In the genomic region with DNA sequence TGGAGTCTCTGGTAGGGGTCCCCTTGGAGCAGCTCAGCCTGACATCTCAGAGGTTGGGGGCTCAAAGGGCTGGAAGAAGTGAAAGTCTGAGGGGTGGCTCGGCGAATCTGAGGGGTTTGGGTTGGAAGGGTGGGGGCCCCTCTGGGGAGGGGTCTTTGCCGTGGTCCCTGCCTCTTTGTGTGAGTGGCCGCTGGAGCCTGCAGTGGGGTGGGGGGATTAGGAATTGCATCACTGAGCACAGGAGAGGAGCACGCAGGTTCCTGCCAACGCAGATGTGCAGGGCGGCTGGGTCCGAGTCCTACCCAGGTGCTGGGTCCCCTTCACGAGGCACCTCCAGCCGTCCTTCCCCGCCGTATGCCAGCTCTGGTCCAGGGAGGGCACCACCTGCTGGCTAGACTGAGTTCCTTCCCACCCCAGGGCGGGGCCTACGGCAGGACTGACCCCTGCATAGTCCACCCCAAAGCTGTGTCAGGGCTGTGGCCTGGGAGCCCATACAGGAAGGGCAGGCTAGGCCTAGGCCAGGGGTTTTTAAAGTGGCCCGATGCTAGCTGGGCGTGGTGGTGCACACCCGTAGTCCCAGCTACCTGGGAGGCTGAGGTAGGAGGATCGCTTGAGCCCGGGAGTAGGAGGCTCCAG, we compare ENCODE assay signal across 8 cellular contexts. TPM values are rescaled to one million over a fixed set of nuclear protein-coding genes. Genes with fewer than 3 reads are reported as not detected.
DNase-seq lines count a peak whose midpoint lies in the region; ATAC-seq, FAIRE-seq and TF ChIP-seq lines count a peak whose summit lies in the region.

No MANE protein-coding gene starts in this region.

- no peaks in the 10 kb centered on the region for H3K9me2 ChIP-seq in OCI-LY7 (ENCODE audit: insufficient read depth, low read length)

- H3K9me3 ChIP-seq in OCI-LY7 (ENCODE audit: low read length) (no peaks in the 10 kb centered on the region), endothelial cell of umbilical vein (replicated peaks; ENCODE audit: control insufficient read depth, insufficient read depth, low read length) (no peaks in the 10 kb centered on the region)

- H3K4me2 ChIP-seq in OCI-LY7 (ENCODE audit: low read length) (peak overlapping the region; percentile 20; the same call in 1 of the 2 replicates), endothelial cell of umbilical vein (ENCODE audit: insufficient read depth, low read length) (no peak overlapping the region)

- H3K79me2 ChIP-seq in OCI-LY7 (ENCODE audit: insufficient read depth, low read depth, low read length) (peaks cover 35% of the 10 kb centered on the region; the same call in 1 of the 2 replicates), endothelial cell of umbilical vein (ENCODE audit: control insufficient read depth, insufficient read depth, low read length) (no peaks in the 10 kb centered on the region)

- peak; percentile 69 for TF ChIP-seq CTCF in OCI-LY7 (conservative IDR thresholded peaks at IDR 0.05; ENCODE audit: low read length)
- TF ChIP-seq CTCF in endothelial cell of umbilical vein (IDR thresholded peaks at IDR 0.05; ENCODE audit: extremely low read depth in 1 of 2, insufficient read depth in 1 of 2, low read depth in 1 of 2, low read length in 2 of 2), result peak; percentile 10 to 49

- no peaks in the 10 kb centered on the region; the same call in 1 of the 2 replicates for H4K20me1 ChIP-seq in OCI-LY7 (ENCODE audit: insufficient read depth, low read length)
- no peaks in the 10 kb centered on the region for H4K20me1 ChIP-seq in endothelial cell of umbilical vein (replicated peaks; ENCODE audit: control insufficient read depth, extremely low read depth, insufficient read depth, low read length)

- no peak overlapping the region for H2AFZ ChIP-seq in OCI-LY7 (ENCODE audit: low read length)
- H2AFZ ChIP-seq in endothelial cell of umbilical vein (ENCODE audit: low read depth, low read length), result no peak overlapping the region

- H3K27ac ChIP-seq in OCI-LY7 (ENCODE audit: low read depth, low read length, poor library complexity, severe bottlenecking) (peak overlapping the region; percentile 19), endothelial cell of umbilical vein (ENCODE audit: insufficient read depth, low read depth, low read length) (no peak overlapping the region), skin epidermis (peak overlapping the region in 15 of 21 experiments; percentile 7 to 98 (median 87))

- H3K36me3 ChIP-seq in OCI-LY7 (ENCODE audit: insufficient read depth, low read length) (peaks cover 18% of the 10 kb centered on the region), endothelial cell of umbilical vein (ENCODE audit: control insufficient read depth in 2 of 2, extremely low read depth in 1 of 2, insufficient read depth in 2 of 2, low read length in 2 of 2) (no peaks in the 10 kb centered on the region)

- no peak for ATAC-seq in GM19397 (IDR thresholded peaks at IDR 0.05; ENCODE audit: unreplicated experiment)

- H3K9ac ChIP-seq in endothelial cell of umbilical vein (replicated peaks; ENCODE audit: extremely low read depth, insufficient read depth, low read length), result no peak overlapping the region

- BruUV-seq in OCI-LY7 (replicated peaks; lab: Mats Ljungman, UMichigan), result no TSS peak
- no TSS peak for BruUV-seq in endothelial cell of umbilical vein (replicated peaks; lab: Mats Ljungman, UMichigan)

- H3K27me3 ChIP-seq in endothelial cell of umbilical vein (ENCODE audit: control insufficient read depth in 2 of 2, insufficient read depth in 2 of 2, low read length in 2 of 2), result no peaks in the 10 kb centered on the region

- intact Hi-C loops in OCI-LY7 (cut with micrococcal nuclease; ENCODE audit: unreplicated experiment), result no loop called here
- intact Hi-C loops in endothelial cell of umbilical vein (cut with micrococcal nuclease), result no loop called here

- dilution Hi-C loops in endothelial cell of umbilical vein (cut with MboI; ENCODE audit: extremely low pct_ligation_motif_present, low sequenced_read_pairs), result no loop called here

- FAIRE-seq in endothelial cell of umbilical vein (lab: Jason Lieb, UNC), result no peak

- no peaks in the 10 kb centered on the region for H3K9me1 ChIP-seq in endothelial cell of umbilical vein (replicated peaks; ENCODE audit: control insufficient read depth, extremely low read depth, insufficient read depth, low read length)

- DNase-seq in NOMO-1 treated with DMSO at 0.1 percent for 48 hours (lab: John Stamatoyannopoulos, UW; ENCODE audit: unreplicated experiment) (peak; percentile 25), NOMO-1 (lab: John Stamatoyannopoulos, UW; ENCODE audit: unreplicated experiment in 2 of 2) (no peak), OCI-LY7 (ENCODE audit: low spot score) (peak; percentile 51), endothelial cell of umbilical vein (ENCODE audit: low read depth, low spot score) (no peak), H4 (ENCODE audit: low spot score) (no peak), NCI-H187 treated with DMSO at 0.1 percent for 48 hours (lab: John Stamatoyannopoulos, UW) (no peak)

- peaks cover 60% of the 10 kb centered on the region for H3K4me1 ChIP-seq in OCI-LY7 (ENCODE audit: insufficient read depth, low read length, poor library complexity, severe bottlenecking)
- peaks cover under 1% of the 10 kb centered on the region for H3K4me1 ChIP-seq in endothelial cell of umbilical vein (ENCODE audit: control insufficient read depth, extremely low read depth, insufficient read depth, low read length)

- POLR2A ChIA-PET in OCI-LY7 (lab: Charles Lee), result interaction anchor here (1.6 kb wide), 1 partner anchor 9 kb away, joined by 3 read pairs; no protein-coding TSS in a partner anchor
- POLR2A ChIA-PET in endothelial cell of umbilical vein (lab: Charles Lee), result interaction anchor here (0.6 kb wide), 1 partner anchor 804 kb away, joined by 4 read pairs; no protein-coding TSS in a partner anchor

- TF ChIP-seq POLR2A in endothelial cell of umbilical vein (IDR thresholded peaks at IDR 0.05; ENCODE audit: low read depth, low read length), result no peak

- CTCF ChIA-PET in OCI-LY7 (lab: Charles Lee; ENCODE audit: unreplicated experiment), result interaction anchor here (0.7 to 1.3 kb wide), 3 partner anchors 11 to 97 kb away, joined by 3 to 5 read pairs (median 3); no protein-coding TSS in a partner anchor
- CTCF ChIA-PET in endothelial cell of umbilical vein (lab: Charles Lee), result interaction anchor here (0.6 to 6.6 kb wide), 10 partner anchors 12 to 248 kb away, joined by 3 to 93 read pairs (median 5); a partner anchor contains a TSS

- H3K4me3 ChIP-seq in OCI-LY7 (ENCODE audit: low read depth, low read length, poor library complexity, severe bottlenecking) (no peak overlapping the region), endothelial cell of umbilical vein (replicated peaks in 1 of 3; ENCODE audit: insufficient read depth in 1 of 3, low read depth in 1 of 3, low read length in 3 of 3) (no peak overlapping the region), skin epidermis (no peak overlapping the region)

TF ChIP-seq in endothelial cell of umbilical vein, 7 proteins besides CTCF, POLR2A, EP300 and RAD21:
- TF ChIP-seq JUN (IDR thresholded peaks at IDR 0.05; ENCODE audit: borderline replicate concordance, insufficient read depth, insufficient read length, low read depth), result no peak
- no peak for TF ChIP-seq MYC (IDR thresholded peaks at IDR 0.05; ENCODE audit: low read depth, low read length)
- TF ChIP-seq GATA2 (IDR thresholded peaks at IDR 0.05; ENCODE audit: insufficient read depth, insufficient read length, low read depth, low read length), result no peak
- no peak for TF ChIP-seq FOS (IDR thresholded peaks at IDR 0.05; ENCODE audit: borderline replicate concordance, insufficient read depth, low read length)
- TF ChIP-seq, protein P1, sequence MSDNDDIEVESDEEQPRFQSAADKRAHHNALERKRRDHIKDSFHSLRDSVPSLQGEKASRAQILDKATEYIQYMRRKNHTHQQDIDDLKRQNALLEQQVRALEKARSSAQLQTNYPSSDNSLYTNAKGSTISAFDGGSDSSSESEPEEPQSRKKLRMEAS (IDR thresholded peaks at IDR 0.05; ENCODE audit: insufficient read depth, insufficient read length), result no peak
- TF ChIP-seq EZH2 (IDR thresholded peaks at IDR 0.05; ENCODE audit: borderline replicate concordance, low read depth, low read length, severe bottlenecking), result no peak
- no peak for TF ChIP-seq POLR2AphosphoS5 (IDR thresholded peaks at IDR 0.05; ENCODE audit: insufficient read depth, low read depth, low read length)

RNA-seq across cellular contexts. Expression of a gene that starts 9.9 kb away (rescaled TPM):
- 44.8 and 55.1 TPM in 2 replicates for total RNA-seq in OCI-LY7 (2014; rRNA removed; shearing (Covaris generic))
- total RNA-seq in OCI-LY7 (2022), result 133 and 159 TPM in 2 replicates
- 1.6 and 1.7 TPM in 2 replicates for total RNA-seq in endothelial cell of umbilical vein
- polyA plus RNA-seq in endothelial cell of umbilical vein, result 0.30 and 0.95 TPM in 2 replicates
- 0.53 and 0.79 TPM in 2 replicates for polyA plus RNA-seq in endothelial cell of umbilical vein (2011; cell fraction: cytosol; rRNA removed)
- polyA plus RNA-seq in endothelial cell of umbilical vein (2011; cell fraction: nucleus; rRNA removed), result 3.0 TPM in 2 replicates
- polyA plus RNA-seq in endothelial cell of umbilical vein (2012), result 1.4 and 4.0 TPM in 2 replicates
- polyA minus RNA-seq in endothelial cell of umbilical vein, result 1.1 TPM in 2 replicates
- 11.8 TPM for polyA minus RNA-seq in endothelial cell of umbilical vein (2011; cell fraction: cytosol; rRNA and poly(A)+ RNA removed)
- 1.0 and 1.3 TPM in 2 replicates for polyA minus RNA-seq in endothelial cell of umbilical vein (2011; cell fraction: nucleus; rRNA and poly(A)+ RNA removed)
- 4.4 and 6.7 TPM in 2 replicates for total RNA-seq in H4 (2014; rRNA removed; shearing (Covaris generic))

RNA-seq across cellular contexts. Expression of a gene that starts 30.3 kb away (rescaled TPM):
- total RNA-seq in OCI-LY7 (2014; rRNA removed; shearing (Covaris generic)), result 0.41 TPM in 1 of 2 replicates, not detected in the other
- total RNA-seq in OCI-LY7 (2022) (0.18 TPM in 1 of 2 replicates, not detected in the other), endothelial cell of umbilical vein (not detected in 2 replicates)
- not detected in 2 replicates for polyA plus RNA-seq in endothelial cell of umbilical vein
- polyA plus RNA-seq in endothelial cell of umbilical vein (2011; cell fraction: cytosol; rRNA removed), result not detected in 2 replicates
- polyA plus RNA-seq in endothelial cell of umbilical vein (2011; cell fraction: nucleus; rRNA removed), result not detected in 2 replicates
- polyA plus RNA-seq in endothelial cell of umbilical vein (2012), result not detected in 2 replicates
- polyA minus RNA-seq in endothelial cell of umbilical vein, result not detected in 2 replicates
- not detected for polyA minus RNA-seq in endothelial cell of umbilical vein (2011; cell fraction: cytosol; rRNA and poly(A)+ RNA removed)
- polyA minus RNA-seq in endothelial cell of umbilical vein (2011; cell fraction: nucleus; rRNA and poly(A)+ RNA removed), result not detected in 2 replicates
- 0.21 TPM in 1 of 2 replicates, not detected in the other for total RNA-seq in H4 (2014; rRNA removed; shearing (Covaris generic))

Comparison
In these comparisons a context has a peak if more than half of its experiments do, and no peak if none do; other contexts are left out.
1. DNase-seq: peak in NOMO-1 treated with DMSO at 0.1 percent for 48 hours (single experiment) and OCI-LY7 (single experiment); none in NOMO-1 (0 of 2), endothelial cell of umbilical vein (single experiment), H4 (single experiment) and NCI-H187 treated with DMSO at 0.1 percent for 48 hours (single experiment).